ENCODE assay signal across 12 cellular contexts in genomic region chr18:31267823-31268481, GRCh38. TPM values are rescaled to one million over a fixed set of nuclear protein-coding genes. Genes with fewer than 3 reads are reported as not detected.
DNase-seq lines count a peak whose midpoint lies in the region; ATAC-seq, FAIRE-seq and TF ChIP-seq lines count a peak whose summit lies in the region.
"Had no signal": no experiment of that assay in that cellular context is flagged by ENCODE, and none has a peak within 500 bp of the region (broad histone marks: within the 10 kb centered on the region; RNA-seq: fewer than 3 reads in every experiment).

No MANE protein-coding gene starts in this region.

- DNase-seq in GM13977 (ENCODE audit: low spot score) (peak; percentile 23), RCC 7860 (ENCODE audit: low spot score) (peak; percentile 6), anterior cingulate cortex (lab: John Stamatoyannopoulos, UW) (no peak), DMS153 (lab: John Stamatoyannopoulos, UW) (no peak), dedifferentiated amniotic fluid mesenchymal stem cell (ENCODE audit: extremely low spot score) (no peak), Right ventricle myocardium superior (no peak)
- DNase-seq: left ventricle myocardium inferior, NCI-H1417, pancreas had no signal

- in situ Hi-C loops in GM13977 (cut with MboI; ENCODE audit: low pct_unique_long_range_greater_than_20kb, low sequenced_read_pairs, unreplicated experiment): no loop called here

- no peak for FAIRE-seq in RCC 7860 (lab: Jason Lieb, UNC)
- FAIRE-seq: bronchial epithelial cell, pancreas had no signal

- intact Hi-C loops in Right ventricle myocardium superior (cut with DNase I): loop anchor here (10.0 kb wide), 1 partner anchor 237 kb away; no protein-coding TSS in a partner anchor

- ATAC-seq in GM19452 (IDR thresholded peaks at IDR 0.05; ENCODE audit: unreplicated experiment) (peak; percentile 62), HG02884 (IDR thresholded peaks at IDR 0.05; ENCODE audit: unreplicated experiment) (peak; percentile 84), Right ventricle myocardium superior (ENCODE audit: poor library complexity) (no peak)

- TF ChIP-seq CTCF in GM13977 (IDR thresholded peaks at IDR 0.05; ENCODE audit: extremely low read depth, insufficient read depth, missing control alignments): no peak

RNA-seq across cellular contexts. Expression of gene DSG1, which starts 50.0 kb away (rescaled TPM):
- total RNA-seq in Right ventricle myocardium superior: 0.89 TPM
- total RNA-seq: pancreas had no signal

Comparison
In these comparisons a context has a peak if more than half of its experiments do, and no peak if none do; other contexts are left out.
1. DNase-seq: peak in GM13977 (single experiment) and RCC 7860 (single experiment); none in anterior cingulate cortex (0 of 58), DMS153 (single experiment), dedifferentiated amniotic fluid mesenchymal stem cell (single experiment) and Right ventricle myocardium superior (single experiment).